ENCODE assay signal across 8 cellular contexts in genomic region chr6:75207211-75207984, GRCh38. TPM values are rescaled to one million over a fixed set of nuclear protein-coding genes. Genes with fewer than 3 reads are reported as not detected.
DNase-seq lines count a peak whose midpoint lies in the region; ATAC-seq lines count a peak whose summit lies in the region.

No MANE protein-coding gene starts in this region.

- no peak overlapping the region for H3K4me3 ChIP-seq in CD4-positive, CD25-positive, alpha-beta regulatory T cell (ENCODE audit: low read depth, low read length)
- H3K4me3 ChIP-seq in effector memory CD4-positive, alpha-beta T cell (ENCODE audit: insufficient read depth, low read depth, low read length, poor library complexity, severe bottlenecking): peak overlapping the region; percentile 40

- DNase-seq in CD4-positive, CD25-positive, alpha-beta regulatory T cell: peak in 1 of 3 donors; percentile 12
- DNase-seq in effector memory CD4-positive, alpha-beta T cell: no peak
- peak in 2 of 10 donors; percentile 11 to 16 for DNase-seq in naive thymus-derived CD8-positive, alpha-beta T cell
- DNase-seq in A172 (ENCODE audit: low spot score): no peak
- DNase-seq in kidney tubule cell (ENCODE audit: low spot score): no peak
- no peak for DNase-seq in amniotic stem cell (lab: John Stamatoyannopoulos, UW)

- peaks cover 89% of the 10 kb centered on the region for H3K27me3 Mint-ChIP-seq in CD4-positive, CD25-positive, alpha-beta regulatory T cell
- H3K27me3 Mint-ChIP-seq in IgD-negative memory B cell: peaks cover 76% of the 10 kb centered on the region
- peaks cover 62 to 98% (median 79%) of the 10 kb centered on the region in 5 donors for H3K27me3 Mint-ChIP-seq in naive thymus-derived CD8-positive, alpha-beta T cell

- no peak for ATAC-seq in CD4-positive, CD25-positive, alpha-beta regulatory T cell (ENCODE audit: low read depth in 2 of 2)
- no peak for ATAC-seq in naive thymus-derived CD8-positive, alpha-beta T cell
- ATAC-seq in GM19324 (IDR thresholded peaks at IDR 0.05; ENCODE audit: low FRiP score, unreplicated experiment): no peak

- no peaks in the 10 kb centered on the region for H3K9me3 ChIP-seq in CD4-positive, CD25-positive, alpha-beta regulatory T cell (ENCODE audit: control insufficient read depth in 2 of 2, low read length in 2 of 2)
- H3K9me3 ChIP-seq in effector memory CD4-positive, alpha-beta T cell (ENCODE audit: control insufficient read depth, low read length): no peaks in the 10 kb centered on the region

- H3K36me3 ChIP-seq in CD4-positive, CD25-positive, alpha-beta regulatory T cell (ENCODE audit: control insufficient read depth, insufficient read depth, low read length): no peaks in the 10 kb centered on the region
- H3K36me3 ChIP-seq in effector memory CD4-positive, alpha-beta T cell (ENCODE audit: control insufficient read depth, insufficient read depth, low read length): no peaks in the 10 kb centered on the region

- H3K4me1 ChIP-seq in CD4-positive, CD25-positive, alpha-beta regulatory T cell (ENCODE audit: control insufficient read depth, insufficient read depth, low read length, poor library complexity, severe bottlenecking): peaks cover 46% of the 10 kb centered on the region
- H3K4me1 ChIP-seq in effector memory CD4-positive, alpha-beta T cell (ENCODE audit: control insufficient read depth, insufficient read depth, low read length, poor library complexity, severe bottlenecking): peaks cover 42% of the 10 kb centered on the region

- H3K27ac Mint-ChIP-seq in CD4-positive, CD25-positive, alpha-beta regulatory T cell: no peak overlapping the region
- H3K27ac Mint-ChIP-seq in IgD-negative memory B cell: peak overlapping the region; percentile 47 to 91 (median 72)
- peak overlapping the region in 2 of 10 donors; percentile 15 to 29 for H3K27ac Mint-ChIP-seq in naive thymus-derived CD8-positive, alpha-beta T cell

- no peak overlapping the region for H3K27ac ChIP-seq in CD4-positive, CD25-positive, alpha-beta regulatory T cell (ENCODE audit: insufficient read depth, low read length, poor library complexity, severe bottlenecking)
- no peak overlapping the region for H3K27ac ChIP-seq in effector memory CD4-positive, alpha-beta T cell (ENCODE audit: insufficient read depth, low read length, poor library complexity, severe bottlenecking)

- H3K4me3 Mint-ChIP-seq in CD4-positive, CD25-positive, alpha-beta regulatory T cell: peak overlapping the region; percentile 26 to 77 (median 66)
- peak overlapping the region; percentile 73 to 90 (median 84) for H3K4me3 Mint-ChIP-seq in IgD-negative memory B cell
- H3K4me3 Mint-ChIP-seq in naive thymus-derived CD8-positive, alpha-beta T cell: peak overlapping the region; percentile 13 to 86 (median 78)

- peaks cover 0 to 2% (median 0%) of the 10 kb centered on the region in 7 donors for H3K9me3 Mint-ChIP-seq in CD4-positive, CD25-positive, alpha-beta regulatory T cell
- peaks cover 0 to 1% (median 0%) of the 10 kb centered on the region in 3 donors for H3K9me3 Mint-ChIP-seq in IgD-negative memory B cell
- H3K9me3 Mint-ChIP-seq in naive thymus-derived CD8-positive, alpha-beta T cell: no peaks in the 10 kb centered on the region

- POLR2A ChIA-PET in naive thymus-derived CD8-positive, alpha-beta T cell (lab: Charles Lee): no interaction called here

- peaks cover 12 to 57% (median 41%) of the 10 kb centered on the region in 4 donors for H3K4me1 Mint-ChIP-seq in CD4-positive, CD25-positive, alpha-beta regulatory T cell
- peaks cover 43 to 49% (median 44%) of the 10 kb centered on the region in 3 donors for H3K4me1 Mint-ChIP-seq in IgD-negative memory B cell
- peaks cover 35 to 59% (median 56%) of the 10 kb centered on the region in 4 donors for H3K4me1 Mint-ChIP-seq in naive thymus-derived CD8-positive, alpha-beta T cell

- H3K27me3 ChIP-seq in CD4-positive, CD25-positive, alpha-beta regulatory T cell (ENCODE audit: control insufficient read depth, insufficient read depth, low read length): peaks cover 28% of the 10 kb centered on the region
- H3K27me3 ChIP-seq in effector memory CD4-positive, alpha-beta T cell (replicated peaks; ENCODE audit: control insufficient read depth, insufficient read depth, low read length, poor library complexity, severe bottlenecking): peaks cover 46% of the 10 kb centered on the region

- no peaks in the 10 kb centered on the region for H3K36me3 Mint-ChIP-seq in CD4-positive, CD25-positive, alpha-beta regulatory T cell
- no peaks in the 10 kb centered on the region for H3K36me3 Mint-ChIP-seq in IgD-negative memory B cell
- H3K36me3 Mint-ChIP-seq in naive thymus-derived CD8-positive, alpha-beta T cell: no peaks in the 10 kb centered on the region

RNA-seq across cellular contexts. Expression of gene COL12A1, which starts 1.5 kb away (rescaled TPM):
- 0.37 TPM for total RNA-seq in CD4-positive, CD25-positive, alpha-beta regulatory T cell
- polyA plus RNA-seq in CD4-positive, CD25-positive, alpha-beta regulatory T cell: not detected
- polyA plus RNA-seq in IgD-negative memory B cell: not detected
- total RNA-seq in naive thymus-derived CD8-positive, alpha-beta T cell: not detected
- polyA plus RNA-seq in naive thymus-derived CD8-positive, alpha-beta T cell: not detected
- total RNA-seq in A172 (2014; rRNA removed; shearing (Covaris generic)): 9.0 and 11.1 TPM in 2 replicates

RNA-seq across cellular contexts. Expression of gene COX7A2, which starts 36.2 kb away (rescaled TPM):
- total RNA-seq in CD4-positive, CD25-positive, alpha-beta regulatory T cell: 216 TPM
- polyA plus RNA-seq in CD4-positive, CD25-positive, alpha-beta regulatory T cell: 1,000 to 10,000 TPM in 2 of 4 donors, 100 to 1,000 TPM in 2; 978 to 1,158 (median 1,005) TPM
- polyA plus RNA-seq in IgD-negative memory B cell: 747 TPM
- total RNA-seq in naive thymus-derived CD8-positive, alpha-beta T cell: 100 to 1,000 TPM; 198 to 213 TPM
- polyA plus RNA-seq in naive thymus-derived CD8-positive, alpha-beta T cell: 1,000 to 10,000 TPM in 1 of 3 donors, 100 to 1,000 TPM in 2; 788 to 1,025 (median 870) TPM
- 348 and 469 TPM in 2 replicates for total RNA-seq in A172 (2014; rRNA removed; shearing (Covaris generic))

Comparison
In these comparisons a context has a peak if more than half of its experiments do, and no peak if none do; other contexts are left out.
1. H3K27ac Mint-ChIP-seq: peak in IgD-negative memory B cell (3 of 3); none in CD4-positive, CD25-positive, alpha-beta regulatory T cell (0 of 3).
2. Peak in every context shown above with its lines, with median percentiles within 50 percentile points of each other: H3K4me3 Mint-ChIP-seq.